Comparison of ENCODE assay signal across 18 cellular contexts in the genomic region with DNA sequence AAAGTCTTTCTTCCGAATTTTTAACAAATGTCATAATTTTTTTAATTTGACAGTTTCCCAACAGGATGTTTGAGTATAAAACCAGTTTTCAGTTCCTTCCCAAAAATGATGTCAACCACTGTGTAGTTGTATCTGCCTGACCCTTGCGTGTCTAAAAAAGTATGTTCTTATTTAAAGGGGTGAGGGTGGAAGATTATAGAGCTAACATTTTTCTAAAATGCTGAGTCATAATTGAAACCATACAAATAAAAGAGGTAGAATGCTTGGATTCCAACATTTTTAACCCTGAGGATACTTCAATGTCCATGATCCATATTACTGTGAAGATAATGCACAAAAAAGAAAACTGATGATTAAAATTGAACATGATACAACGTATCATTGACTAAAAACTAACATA.
DNase-seq lines count a peak whose midpoint lies in the region; ATAC-seq, FAIRE-seq and TF ChIP-seq lines count a peak whose summit lies in the region.
"Had no signal": no experiment of that assay in that cellular context is flagged by ENCODE, and none has a peak within 500 bp of the region (broad histone marks: within the 10 kb centered on the region; RNA-seq: fewer than 3 reads in every experiment).

No MANE protein-coding gene starts in this region.

- H3K4me2 ChIP-seq in HepG2 (ENCODE audit: low read depth, low read length) = no peak overlapping the region

- TF ChIP-seq POLR2A in HepG2 (IDR thresholded peaks at IDR 0.05; ENCODE audit: insufficient read depth in 1 of 2, low read depth in 2 of 2, low read length in 2 of 2) (no peak), right lobe of liver (IDR thresholded peaks at IDR 0.05) (no peak)

- TF ChIP-seq CTCF in HepG2 (CRISPR knock-in tag; IDR thresholded peaks at IDR 0.05) (no peak), right lobe of liver (IDR thresholded peaks at IDR 0.05) (no peak)

- TF ChIP-seq RAD21 in HepG2 (CRISPR knock-in tag; IDR thresholded peaks at IDR 0.05) = no peak

- FAIRE-seq in HepG2 (lab: Jason Lieb, UNC) (no peak), urothelium cell line (lab: Jason Lieb, UNC) (peak; percentile 23)
- FAIRE-seq: D721Med, GM12892, GM19239 had no signal

- H3K4me3 ChIP-seq in HepG2 (replicated peaks in 1 of 3; ENCODE audit: insufficient read depth in 1 of 3, low read depth in 2 of 3, low read length in 3 of 3) = no peak overlapping the region
- no peak overlapping the region for H3K4me3 ChIP-seq in right lobe of liver

- H3K27ac ChIP-seq in HepG2 (ENCODE audit: extremely low read length, insufficient read depth, low read length) (no peak overlapping the region), right lobe of liver (no peak overlapping the region)

- H3K9me3 ChIP-seq in HepG2 (ENCODE audit: low read length) = peaks cover 32% of the 10 kb centered on the region
- H3K9me3 ChIP-seq in right lobe of liver = no peaks in the 10 kb centered on the region

- intact Hi-C loops in HepG2 (cut with micrococcal nuclease; ENCODE audit: unreplicated experiment) = no loop called here
- intact Hi-C loops in right lobe of liver (cut with DNase I) = no loop called here

- CTCF ChIA-PET in HepG2 (lab: Yijun Ruan, JAX; ENCODE audit: low intra/inter-chr PET ratio, low total read pairs) = no interaction called here

- in situ Hi-C loops in HepG2 (cut with HindIII; ENCODE audit: extremely low pct_ligation_motif_present, low pct_unique_long_range_greater_than_20kb) = no loop called here

- POLR2A ChIA-PET in HepG2 (lab: Yijun Ruan, JAX) = no interaction called here

- TF ChIP-seq EP300 in HepG2 (IDR thresholded peaks at IDR 0.05; ENCODE audit: low read depth in 2 of 2, low read length in 2 of 2) (no peak), HepG2 (CRISPR knock-in tag; IDR thresholded peaks at IDR 0.05; ENCODE audit: borderline replicate concordance) (no peak)

- 64% methylated on average over 3 of the region's 3 CpGs for WGBS in HepG2 (ENCODE audit: low lambda C conversion rate)
- WGBS in right lobe of liver (ENCODE audit: insufficient coverage, low coverage, low lambda C conversion rate, missing lambda C conversion rate) = 44% methylated on average over 3 of the region's 3 CpGs

- H3K36me3 ChIP-seq in HepG2 (replicated peaks in 1 of 2; ENCODE audit: control insufficient read depth in 1 of 2, insufficient read depth in 2 of 2, low read length in 2 of 2) (no peaks in the 10 kb centered on the region), right lobe of liver (no peaks in the 10 kb centered on the region)

- H2AFZ ChIP-seq in HepG2 (ENCODE audit: low read length) = no peak overlapping the region

- DNase-seq in HepG2 (ENCODE audit: low spot score) (no peak), right lobe of liver (no peak), MV-4-11 (lab: John Stamatoyannopoulos, UW) (peak; percentile 66), dedifferentiated amniotic fluid mesenchymal stem cell (ENCODE audit: extremely low spot score) (peak; percentile 14), urothelium cell line (ENCODE audit: low spot score) (no peak), epidermal melanocyte (ENCODE audit: insufficient read length, low spot score) (no peak)
- DNase-seq: 8988T; ACHN; CD8-positive, alpha-beta T cell; COR-L47; DMS153; EL had no signal

- no peaks in the 10 kb centered on the region for H4K20me1 ChIP-seq in HepG2 (ENCODE audit: insufficient read depth, low read length)

- no peaks in the 10 kb centered on the region for H3K79me2 ChIP-seq in HepG2 (ENCODE audit: insufficient read depth, low read length)

- ATAC-seq in HepG2 (no peak), right lobe of liver (no peak), HG02642 (IDR thresholded peaks at IDR 0.05; ENCODE audit: poor library complexity, unreplicated experiment) (no peak), GM19397 (IDR thresholded peaks at IDR 0.05; ENCODE audit: unreplicated experiment) (no peak)
- ATAC-seq: CD8-positive, alpha-beta T cell; HCT116 had no signal

- H3K4me1 ChIP-seq in HepG2 (ENCODE audit: insufficient read depth, low read length) (peaks cover 11% of the 10 kb centered on the region), right lobe of liver (no peaks in the 10 kb centered on the region)

- no TSS peak for BruUV-seq in HepG2 (replicated peaks; lab: Mats Ljungman, UMichigan)

- no peaks in the 10 kb centered on the region for H3K27me3 ChIP-seq in HepG2 (ENCODE audit: control insufficient read depth in 1 of 2, insufficient read depth in 2 of 2, low read length in 2 of 2)
- H3K27me3 ChIP-seq in right lobe of liver = no peaks in the 10 kb centered on the region

- no peak overlapping the region for H3K9ac ChIP-seq in HepG2 (ENCODE audit: insufficient read depth, low read depth, low read length)

TF ChIP-seq in HepG2, 621 proteins besides CTCF, POLR2A, EP300 and RAD21:
- peak; percentile 11; the same call in 1 of the 2 replicates for TF ChIP-seq MAFF (IDR thresholded peaks at IDR 0.05; ENCODE audit: low read depth, low read length)
- TF ChIP-seq, protein P1, sequence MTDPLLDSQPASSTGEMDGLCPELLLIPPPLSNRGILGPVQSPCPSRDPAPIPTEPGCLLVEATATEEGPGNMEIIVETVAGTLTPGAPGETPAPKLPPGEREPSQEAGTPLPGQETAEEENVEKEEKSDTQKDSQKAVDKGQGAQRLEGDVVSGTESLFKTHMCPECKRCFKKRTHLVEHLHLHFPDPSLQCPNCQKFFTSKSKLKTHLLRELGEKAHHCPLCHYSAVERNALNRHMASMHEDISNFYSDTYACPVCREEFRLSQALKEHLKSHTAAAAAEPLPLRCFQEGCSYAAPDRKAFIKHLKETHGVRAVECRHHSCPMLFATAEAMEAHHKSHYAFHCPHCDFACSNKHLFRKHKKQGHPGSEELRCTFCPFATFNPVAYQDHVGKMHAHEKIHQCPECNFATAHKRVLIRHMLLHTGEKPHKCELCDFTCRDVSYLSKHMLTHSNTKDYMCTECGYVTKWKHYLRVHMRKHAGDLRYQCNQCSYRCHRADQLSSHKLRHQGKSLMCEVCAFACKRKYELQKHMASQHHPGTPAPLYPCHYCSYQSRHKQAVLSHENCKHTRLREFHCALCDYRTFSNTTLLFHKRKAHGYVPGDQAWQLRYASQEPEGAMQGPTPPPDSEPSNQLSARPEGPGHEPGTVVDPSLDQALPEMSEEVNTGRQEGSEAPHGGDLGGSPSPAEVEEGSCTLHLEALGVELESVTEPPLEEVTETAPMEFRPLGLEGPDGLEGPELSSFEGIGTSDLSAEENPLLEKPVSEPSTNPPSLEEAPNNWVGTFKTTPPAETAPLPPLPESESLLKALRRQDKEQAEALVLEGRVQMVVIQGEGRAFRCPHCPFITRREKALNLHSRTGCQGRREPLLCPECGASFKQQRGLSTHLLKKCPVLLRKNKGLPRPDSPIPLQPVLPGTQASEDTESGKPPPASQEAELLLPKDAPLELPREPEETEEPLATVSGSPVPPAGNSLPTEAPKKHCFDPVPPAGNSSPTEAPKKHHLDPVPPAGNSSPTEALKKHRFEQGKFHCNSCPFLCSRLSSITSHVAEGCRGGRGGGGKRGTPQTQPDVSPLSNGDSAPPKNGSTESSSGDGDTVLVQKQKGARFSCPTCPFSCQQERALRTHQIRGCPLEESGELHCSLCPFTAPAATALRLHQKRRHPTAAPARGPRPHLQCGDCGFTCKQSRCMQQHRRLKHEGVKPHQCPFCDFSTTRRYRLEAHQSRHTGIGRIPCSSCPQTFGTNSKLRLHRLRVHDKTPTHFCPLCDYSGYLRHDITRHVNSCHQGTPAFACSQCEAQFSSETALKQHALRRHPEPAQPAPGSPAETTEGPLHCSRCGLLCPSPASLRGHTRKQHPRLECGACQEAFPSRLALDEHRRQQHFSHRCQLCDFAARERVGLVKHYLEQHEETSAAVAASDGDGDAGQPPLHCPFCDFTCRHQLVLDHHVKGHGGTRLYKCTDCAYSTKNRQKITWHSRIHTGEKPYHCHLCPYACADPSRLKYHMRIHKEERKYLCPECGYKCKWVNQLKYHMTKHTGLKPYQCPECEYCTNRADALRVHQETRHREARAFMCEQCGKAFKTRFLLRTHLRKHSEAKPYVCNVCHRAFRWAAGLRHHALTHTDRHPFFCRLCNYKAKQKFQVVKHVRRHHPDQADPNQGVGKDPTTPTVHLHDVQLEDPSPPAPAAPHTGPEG (CRISPR knock-in tag; IDR thresholded peaks at IDR 0.05) = no peak
- TF ChIP-seq CREB1 (IDR thresholded peaks at IDR 0.05) = no peak
- no peak for TF ChIP-seq CREB1 (CRISPR knock-in tag; IDR thresholded peaks at IDR 0.05)
- no peak for TF ChIP-seq HCFC1 (IDR thresholded peaks at IDR 0.05; ENCODE audit: low read depth, low read length)
- TF ChIP-seq NFE2L2 (IDR thresholded peaks at IDR 0.05; ENCODE audit: low read length) = peak; percentile 68
- TF ChIP-seq MAFK (conservative IDR thresholded peaks at IDR 0.05 in 1 of 2, IDR thresholded peaks at IDR 0.05 in 1 of 2; ENCODE audit: low read length in 2 of 2) = peak; percentile 37 to 43; a peak in 2 of 4 replicates
- TF ChIP-seq TBX3 (IDR thresholded peaks at IDR 0.05; ENCODE audit: borderline replicate concordance) = no peak
- TF ChIP-seq, protein P2, sequence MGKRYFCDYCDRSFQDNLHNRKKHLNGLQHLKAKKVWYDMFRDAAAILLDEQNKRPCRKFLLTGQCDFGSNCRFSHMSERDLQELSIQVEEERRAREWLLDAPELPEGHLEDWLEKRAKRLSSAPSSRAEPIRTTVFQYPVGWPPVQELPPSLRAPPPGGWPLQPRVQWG (CRISPR knock-in tag; IDR thresholded peaks at IDR 0.05; ENCODE audit: borderline replicate concordance, low read depth) = no peak
- TF ChIP-seq, protein P3, sequence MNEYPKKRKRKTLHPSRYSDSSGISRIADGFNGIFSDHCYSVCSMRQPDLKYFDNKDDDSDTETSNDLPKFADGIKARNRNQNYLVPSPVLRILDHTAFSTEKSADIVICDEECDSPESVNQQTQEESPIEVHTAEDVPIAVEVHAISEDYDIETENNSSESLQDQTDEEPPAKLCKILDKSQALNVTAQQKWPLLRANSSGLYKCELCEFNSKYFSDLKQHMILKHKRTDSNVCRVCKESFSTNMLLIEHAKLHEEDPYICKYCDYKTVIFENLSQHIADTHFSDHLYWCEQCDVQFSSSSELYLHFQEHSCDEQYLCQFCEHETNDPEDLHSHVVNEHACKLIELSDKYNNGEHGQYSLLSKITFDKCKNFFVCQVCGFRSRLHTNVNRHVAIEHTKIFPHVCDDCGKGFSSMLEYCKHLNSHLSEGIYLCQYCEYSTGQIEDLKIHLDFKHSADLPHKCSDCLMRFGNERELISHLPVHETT (CRISPR knock-in tag; conservative IDR thresholded peaks at IDR 0.05) = no peak

Comparison
In these comparisons a context has a peak if more than half of its experiments do, and no peak if none do; other contexts are left out.
1. DNase-seq: peak in MV-4-11 (single experiment) and dedifferentiated amniotic fluid mesenchymal stem cell (single experiment); none in HepG2 (single experiment), right lobe of liver (0 of 3), urothelium cell line (single experiment) and epidermal melanocyte (single experiment).